In the genomic region with DNA sequence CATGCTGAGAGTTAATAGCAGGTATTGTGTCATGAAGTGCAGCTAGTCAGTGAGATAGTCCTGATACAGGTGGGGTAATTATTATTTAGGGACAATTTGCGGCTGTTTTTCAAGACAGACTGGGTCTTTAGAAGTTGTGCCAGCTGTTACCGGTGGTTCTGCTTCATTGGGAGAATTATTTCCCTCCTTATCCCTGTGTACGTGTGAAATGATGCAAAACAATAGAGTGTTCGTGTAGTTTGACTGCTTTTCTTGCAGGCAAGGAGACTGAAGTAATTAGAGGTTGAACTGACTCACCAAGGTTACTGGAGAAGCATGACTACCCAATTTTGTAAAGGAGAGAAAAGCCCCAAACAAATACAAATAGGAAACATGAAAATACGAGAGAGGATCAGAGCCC, we compare ENCODE assay signal across 8 cellular contexts.
DNase-seq lines count a peak whose midpoint lies in the region; ATAC-seq and TF ChIP-seq lines count a peak whose summit lies in the region.

No MANE protein-coding gene starts in this region.

- H3K27me3 ChIP-seq in gastrocnemius medialis (no peaks in the 10 kb centered on the region), BE2C (no peaks in the 10 kb centered on the region)

- TF ChIP-seq CTCF in fibroblast of mammary gland (conservative IDR thresholded peaks at IDR 0.05; ENCODE audit: control insufficient read depth, insufficient read depth, low read depth, low read length) (no peak), gastrocnemius medialis (IDR thresholded peaks at IDR 0.05 in 4 of 5, conservative IDR thresholded peaks at IDR 0.05 in 1 of 5) (no peak), BE2C (IDR thresholded peaks at IDR 0.05; ENCODE audit: low read depth, low read length) (no peak)

- H3K27ac ChIP-seq in gastrocnemius medialis = peak overlapping the region; percentile 89 to 98 (median 94)

- in situ Hi-C loops in gastrocnemius medialis (cut with MboI; ENCODE audit: low sequenced_read_pairs in 4 of 4) = no loop called here

- H3K4me1 ChIP-seq in gastrocnemius medialis (peaks cover 10% of the 10 kb centered on the region in 2 donors), BE2C (no peaks in the 10 kb centered on the region; the same call in 1 of the 2 replicates)

- H3K9me3 ChIP-seq in gastrocnemius medialis (no peaks in the 10 kb centered on the region), BE2C (no peaks in the 10 kb centered on the region)

- no peak for ATAC-seq in gastrocnemius medialis
- ATAC-seq in GM18873 (IDR thresholded peaks at IDR 0.05; ENCODE audit: low FRiP score, unreplicated experiment) = no peak
- ATAC-seq in HG03571 (IDR thresholded peaks at IDR 0.05; ENCODE audit: unreplicated experiment) = no peak

- DNase-seq in GM04503 (ENCODE audit: low read depth) (peak; percentile 93), RKO (ENCODE audit: low spot score) (peak; percentile 70), fibroblast of mammary gland (ENCODE audit: low read depth) (peak; percentile 91), gastrocnemius medialis (no peak), occipital lobe (lab: John Stamatoyannopoulos, UW) (no peak), BE2C (no peak)

- no peak overlapping the region for H3K4me3 ChIP-seq in fibroblast of mammary gland (ENCODE audit: control insufficient read depth, low read depth, low read length)
- H3K4me3 ChIP-seq in gastrocnemius medialis = no peak overlapping the region
- H3K4me3 ChIP-seq in BE2C (ENCODE audit: low read depth, low read length) = no peak overlapping the region

- intact Hi-C loops in gastrocnemius medialis (cut with DNase I; ENCODE audit: low total_unique reads) = loop anchor here (2.0 kb wide), 2 partner anchors 15 to 31 kb away; no protein-coding TSS in a partner anchor

- no peak for TF ChIP-seq POLR2A in gastrocnemius medialis (IDR thresholded peaks at IDR 0.05)

- no peaks in the 10 kb centered on the region for H3K36me3 ChIP-seq in gastrocnemius medialis
- no peaks in the 10 kb centered on the region for H3K36me3 ChIP-seq in BE2C

Comparison
In these comparisons a context has a peak if more than half of its experiments do, and no peak if none do; other contexts are left out.
1. DNase-seq: peak in GM04503 (single experiment), RKO (single experiment) and fibroblast of mammary gland (single experiment); none in gastrocnemius medialis (0 of 2), occipital lobe (single experiment) and BE2C (single experiment).